Comparison of ENCODE assay signal across 1 cellular context in the genomic region with DNA sequence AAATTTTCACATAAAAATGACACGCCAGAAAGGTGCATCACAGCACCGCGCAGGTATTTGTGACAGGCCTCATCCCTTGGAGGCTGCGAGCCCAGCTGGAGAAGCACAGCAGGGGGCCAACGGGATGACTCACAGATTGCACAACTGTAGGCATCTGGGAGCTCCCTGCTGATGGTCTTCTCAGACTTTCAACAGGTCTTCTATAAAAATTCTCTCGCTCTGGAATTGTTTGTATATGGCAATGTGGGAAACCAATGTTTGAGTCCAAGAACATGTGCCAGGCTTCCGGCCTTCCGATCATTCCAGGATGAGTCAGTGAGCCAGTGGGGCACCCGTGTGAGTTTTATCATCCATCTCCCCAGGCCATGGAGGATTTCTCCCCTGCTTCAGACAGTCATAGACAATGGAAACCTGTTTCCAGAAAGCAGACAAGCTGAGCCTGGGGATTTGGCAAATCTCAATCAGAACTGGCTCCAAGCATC.
TF ChIP-seq lines count a peak whose summit lies in the region.

No MANE protein-coding gene starts in this region.

TF ChIP-seq in GM23338, 12 proteins besides CTCF, POLR2A, EP300 and RAD21 (continued from another document):
- TF ChIP-seq, protein P1, sequence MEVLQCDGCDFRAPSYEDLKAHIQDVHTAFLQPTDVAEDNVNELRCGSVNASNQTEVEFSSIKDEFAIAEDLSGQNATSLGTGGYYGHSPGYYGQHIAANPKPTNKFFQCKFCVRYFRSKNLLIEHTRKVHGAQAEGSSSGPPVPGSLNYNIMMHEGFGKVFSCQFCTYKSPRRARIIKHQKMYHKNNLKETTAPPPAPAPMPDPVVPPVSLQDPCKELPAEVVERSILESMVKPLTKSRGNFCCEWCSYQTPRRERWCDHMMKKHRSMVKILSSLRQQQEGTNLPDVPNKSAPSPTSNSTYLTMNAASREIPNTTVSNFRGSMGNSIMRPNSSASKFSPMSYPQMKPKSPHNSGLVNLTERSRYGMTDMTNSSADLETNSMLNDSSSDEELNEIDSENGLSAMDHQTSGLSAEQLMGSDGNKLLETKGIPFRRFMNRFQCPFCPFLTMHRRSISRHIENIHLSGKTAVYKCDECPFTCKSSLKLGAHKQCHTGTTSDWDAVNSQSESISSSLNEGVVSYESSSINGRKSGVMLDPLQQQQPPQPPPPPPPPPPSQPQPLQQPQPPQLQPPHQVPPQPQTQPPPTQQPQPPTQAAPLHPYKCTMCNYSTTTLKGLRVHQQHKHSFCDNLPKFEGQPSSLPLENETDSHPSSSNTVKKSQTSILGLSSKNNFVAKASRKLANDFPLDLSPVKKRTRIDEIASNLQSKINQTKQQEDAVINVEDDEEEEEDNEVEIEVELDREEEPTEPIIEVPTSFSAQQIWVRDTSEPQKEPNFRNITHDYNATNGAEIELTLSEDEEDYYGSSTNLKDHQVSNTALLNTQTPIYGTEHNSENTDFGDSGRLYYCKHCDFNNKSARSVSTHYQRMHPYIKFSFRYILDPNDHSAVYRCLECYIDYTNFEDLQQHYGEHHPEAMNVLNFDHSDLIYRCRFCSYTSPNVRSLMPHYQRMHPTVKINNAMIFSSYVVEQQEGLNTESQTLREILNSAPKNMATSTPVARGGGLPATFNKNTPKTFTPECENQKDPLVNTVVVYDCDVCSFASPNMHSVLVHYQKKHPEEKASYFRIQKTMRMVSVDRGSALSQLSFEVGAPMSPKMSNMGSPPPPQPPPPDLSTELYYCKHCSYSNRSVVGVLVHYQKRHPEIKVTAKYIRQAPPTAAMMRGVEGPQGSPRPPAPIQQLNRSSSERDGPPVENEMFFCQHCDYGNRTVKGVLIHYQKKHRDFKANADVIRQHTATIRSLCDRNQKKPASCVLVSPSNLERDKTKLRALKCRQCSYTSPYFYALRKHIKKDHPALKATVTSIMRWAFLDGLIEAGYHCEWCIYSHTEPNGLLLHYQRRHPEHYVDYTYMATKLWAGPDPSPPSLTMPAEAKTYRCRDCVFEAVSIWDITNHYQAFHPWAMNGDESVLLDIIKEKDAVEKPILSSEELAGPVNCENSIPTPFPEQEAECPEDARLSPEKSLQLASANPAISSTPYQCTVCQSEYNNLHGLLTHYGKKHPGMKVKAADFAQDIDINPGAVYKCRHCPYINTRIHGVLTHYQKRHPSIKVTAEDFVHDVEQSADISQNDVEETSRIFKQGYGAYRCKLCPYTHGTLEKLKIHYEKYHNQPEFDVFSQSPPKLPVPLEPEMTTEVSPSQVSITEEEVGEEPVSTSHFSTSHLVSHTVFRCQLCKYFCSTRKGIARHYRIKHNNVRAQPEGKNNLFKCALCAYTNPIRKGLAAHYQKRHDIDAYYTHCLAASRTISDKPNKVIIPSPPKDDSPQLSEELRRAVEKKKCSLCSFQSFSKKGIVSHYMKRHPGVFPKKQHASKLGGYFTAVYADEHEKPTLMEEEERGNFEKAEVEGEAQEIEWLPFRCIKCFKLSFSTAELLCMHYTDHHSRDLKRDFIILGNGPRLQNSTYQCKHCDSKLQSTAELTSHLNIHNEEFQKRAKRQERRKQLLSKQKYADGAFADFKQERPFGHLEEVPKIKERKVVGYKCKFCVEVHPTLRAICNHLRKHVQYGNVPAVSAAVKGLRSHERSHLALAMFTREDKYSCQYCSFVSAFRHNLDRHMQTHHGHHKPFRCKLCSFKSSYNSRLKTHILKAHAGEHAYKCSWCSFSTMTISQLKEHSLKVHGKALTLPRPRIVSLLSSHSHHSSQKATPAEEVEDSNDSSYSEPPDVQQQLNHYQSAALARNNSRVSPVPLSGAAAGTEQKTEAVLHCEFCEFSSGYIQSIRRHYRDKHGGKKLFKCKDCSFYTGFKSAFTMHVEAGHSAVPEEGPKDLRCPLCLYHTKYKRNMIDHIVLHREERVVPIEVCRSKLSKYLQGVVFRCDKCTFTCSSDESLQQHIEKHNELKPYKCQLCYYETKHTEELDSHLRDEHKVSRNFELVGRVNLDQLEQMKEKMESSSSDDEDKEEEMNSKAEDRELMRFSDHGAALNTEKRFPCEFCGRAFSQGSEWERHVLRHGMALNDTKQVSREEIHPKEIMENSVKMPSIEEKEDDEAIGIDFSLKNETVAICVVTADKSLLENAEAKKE (CRISPR knock-in tag; IDR thresholded peaks at IDR 0.05): no peak
- TF ChIP-seq CREB1 (CRISPR knock-in tag; IDR thresholded peaks at IDR 0.05; ENCODE audit: low read depth) (no peak), EZH2 (IDR thresholded peaks at IDR 0.05; ENCODE audit: low read depth, unreplicated experiment) (no peak)
